36 cellular contexts compared by ENCODE assay signal in the genomic region with DNA sequence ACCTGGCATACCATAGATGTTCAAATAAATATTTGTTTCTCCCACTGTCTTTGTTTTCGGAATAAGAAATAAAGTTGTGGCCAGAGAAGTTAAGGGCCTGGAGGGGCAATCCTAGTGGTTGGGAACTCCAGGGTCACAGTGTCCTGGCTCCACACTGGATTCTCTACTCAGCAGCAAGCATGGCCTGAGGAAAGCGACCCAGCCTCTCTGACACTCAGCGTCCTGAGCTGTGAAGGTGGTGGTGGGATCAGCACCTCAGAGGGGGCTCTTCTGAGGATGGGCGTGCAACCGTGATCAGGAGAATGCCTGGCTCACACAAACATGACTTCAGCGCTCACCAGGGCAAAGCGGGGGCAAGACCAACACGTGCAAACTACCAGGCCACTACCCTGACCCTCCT.
"Had no signal": no experiment of that assay in that cellular context is flagged by ENCODE, and none has a peak within 500 bp of the region (broad histone marks: within the 10 kb centered on the region; RNA-seq: fewer than 3 reads in every experiment).

No MANE protein-coding gene starts in this region.

- H3K4me3 Mint-ChIP-seq: activated CD4-positive, alpha-beta memory T cell treated with anti-CD3 and anti-CD28 coated beads for 36 hours; activated CD4-positive, alpha-beta T cell treated with anti-CD3 and anti-CD28 coated beads for 36 hours; activated CD4-positive, alpha-beta T cell treated with anti-CD3 and anti-CD28 coated beads, Interleukin-2, amount 10 ng/mL, durations not matched to agents 24 days and 14 days; activated CD8-positive, alpha-beta memory T cell treated with anti-CD3 and anti-CD28 coated beads, Interleukin-2, amount 10 ng/mL, durations not matched to agents 7 days and 5 days; activated CD8-positive, alpha-beta T cell treated with anti-CD3 and anti-CD28 coated beads, Interleukin-2, amount 10 ng/mL, durations not matched to agents 7 days and 5 days; activated naive CD4-positive, alpha-beta T cell treated with anti-CD3 and anti-CD28 coated beads for 36 hours; activated naive CD4-positive, alpha-beta T cell treated with anti-CD3 and anti-CD28 coated beads, Interleukin-2, amount 50 U/mL, for 24 hours; activated naive CD8-positive, alpha-beta T cell treated with anti-CD3 and anti-CD28 coated beads for 36 hours; activated naive CD8-positive, alpha-beta T cell treated with anti-CD3 and anti-CD28 coated beads, Interleukin-2, amount 50 U/mL, for 24 hours; activated T-helper 1 cell treated with anti-CD3 and anti-CD28 coated beads, Interleukin-12 subunit alpha, Interleukin-12 subunit beta, Interleukin-2, Interleukin-4 antibody, amounts not matched to agents 30 ng/mL and 10 ng/mL and 1 ng/mL, durations not matched to agents 14 hours and 24 hours and 36 hours; T-helper 17 cell; T-helper 2 cell treated with Interferon-gamma antibody and Interleukin-4, amounts not matched to agents 5 μg/mL and 100 μg/mL, for 36 hours had no signal

- H3K27ac Mint-ChIP-seq: activated CD4-positive, alpha-beta memory T cell treated with anti-CD3 and anti-CD28 coated beads for 36 hours; activated CD4-positive, alpha-beta T cell treated with anti-CD3 and anti-CD28 coated beads for 36 hours; activated CD4-positive, alpha-beta T cell treated with anti-CD3 and anti-CD28 coated beads, Interleukin-2, amount 10 ng/mL, durations not matched to agents 24 days and 14 days; activated CD8-positive, alpha-beta memory T cell treated with anti-CD3 and anti-CD28 coated beads, Interleukin-2, amount 10 ng/mL, durations not matched to agents 7 days and 5 days; activated CD8-positive, alpha-beta T cell treated with anti-CD3 and anti-CD28 coated beads, Interleukin-2, amount 10 ng/mL, durations not matched to agents 7 days and 5 days; activated naive CD4-positive, alpha-beta T cell treated with anti-CD3 and anti-CD28 coated beads for 36 hours; activated naive CD4-positive, alpha-beta T cell treated with anti-CD3 and anti-CD28 coated beads, Interleukin-2, amount 50 U/mL, for 24 hours; activated naive CD8-positive, alpha-beta T cell treated with anti-CD3 and anti-CD28 coated beads for 36 hours; activated naive CD8-positive, alpha-beta T cell treated with anti-CD3 and anti-CD28 coated beads, Interleukin-2, amount 50 U/mL, for 24 hours; activated T-helper 1 cell treated with anti-CD3 and anti-CD28 coated beads, Interleukin-12 subunit alpha, Interleukin-12 subunit beta, Interleukin-2, Interleukin-4 antibody, amounts not matched to agents 30 ng/mL and 10 ng/mL and 1 ng/mL, durations not matched to agents 14 hours and 24 hours and 36 hours; activated T-helper 2 cell treated with anti-CD3 and anti-CD28 coated beads, Interferon-gamma antibody, Interleukin-2, Interleukin-4, amounts not matched to agents 10 μg/mL and 5 μg/mL and 100 μg/mL, durations not matched to agents 14 hours and 24 hours and 36 hours; T-helper 17 cell; T-helper 2 cell treated with Interferon-gamma antibody and Interleukin-4, amounts not matched to agents 5 μg/mL and 100 μg/mL, for 36 hours had no signal

- H3K27me3 ChIP-seq: adrenal gland, body of pancreas, esophagus squamous epithelium, gastroesophageal sphincter had no signal

- FAIRE-seq: colon, endometrium, endothelial cell of umbilical vein had no signal

- DNase-seq: activated CD4-positive, alpha-beta memory T cell treated with anti-CD3 and anti-CD28 coated beads for 36 hours; activated CD4-positive, alpha-beta T cell treated with anti-CD3 and anti-CD28 coated beads for 36 hours; activated CD4-positive, alpha-beta T cell treated with anti-CD3 and anti-CD28 coated beads, Interleukin-2, amount 10 ng/mL, durations not matched to agents 24 days and 14 days; activated CD4-positive, CD25-positive, alpha-beta regulatory T cell; activated CD4-positive, CD25-positive, alpha-beta regulatory T cell treated with anti-CD3 and anti-CD28 coated beads, Interleukin-2, amount 50 U/mL, for 72 hours; activated CD8-positive, alpha-beta memory T cell treated with anti-CD3 and anti-CD28 coated beads, Interleukin-2, amount 10 ng/mL, durations not matched to agents 7 days and 5 days; activated CD8-positive, alpha-beta memory T cell treated with anti-CD3 and anti-CD28 coated beads, Interleukin-2, amount 50 U/mL, for 4 hours; activated CD8-positive, alpha-beta T cell treated with anti-CD3 and anti-CD28 coated beads, Interleukin-2, amount 10 ng/mL, durations not matched to agents 7 days and 5 days; activated effector memory CD4-positive, alpha-beta T cell treated with anti-CD3 and anti-CD28 coated beads, Interleukin-2, amount 50 U/mL, for 16 hours; activated naive CD4-positive, alpha-beta T cell treated with anti-CD3 and anti-CD28 coated beads for 36 hours; activated naive CD8-positive, alpha-beta T cell treated with anti-CD3 and anti-CD28 coated beads for 36 hours; activated naive CD8-positive, alpha-beta T cell treated with anti-CD3 and anti-CD28 coated beads, Interleukin-2, amount 50 U/mL, for 24 hours; activated T-cell treated with anti-CD3 and anti-CD28 coated beads, Interleukin-2, amount 50 U/mL, for 1 hour; activated T-cell treated with anti-CD3 and anti-CD28 coated beads, Interleukin-2, amount 50 U/mL, for 48 hours; adrenal gland; aorta; body of pancreas; caudate nucleus; cortex of kidney; dermis blood vessel endothelial cell; effector CD8-positive, alpha-beta T cell; esophagus squamous epithelium; foreskin melanocyte; T-helper 1 cell; T-helper 17 cell; T1000; WERI-Rb-1 had no signal

- H3K4me3 ChIP-seq: adrenal gland, body of pancreas, esophagus squamous epithelium, gastroesophageal sphincter had no signal

- H3K4me1 ChIP-seq: body of pancreas had no signal

- ATAC-seq: activated CD4-positive, alpha-beta T cell treated with anti-CD3 and anti-CD28 coated beads for 36 hours; activated CD8-positive, alpha-beta memory T cell treated with anti-CD3 and anti-CD28 coated beads, Interleukin-2, amount 10 ng/mL, durations not matched to agents 7 days and 5 days; activated CD8-positive, alpha-beta T cell treated with anti-CD3 and anti-CD28 coated beads, Interleukin-2, amount 10 ng/mL, durations not matched to agents 7 days and 5 days; activated naive CD8-positive, alpha-beta T cell treated with anti-CD3 and anti-CD28 coated beads, Interleukin-2, amount 50 U/mL, for 24 hours; body of pancreas; gastroesophageal sphincter; T-helper 17 cell had no signal

- H3K27ac ChIP-seq: adrenal gland, body of pancreas, epithelial cell of prostate, esophagus squamous epithelium, gastroesophageal sphincter, WERI-Rb-1 had no signal

- H3K9me3 ChIP-seq: adrenal gland, body of pancreas, esophagus squamous epithelium, gastroesophageal sphincter had no signal

- H3K9me3 Mint-ChIP-seq: activated naive CD4-positive, alpha-beta T cell treated with anti-CD3 and anti-CD28 coated beads for 36 hours; activated naive CD4-positive, alpha-beta T cell treated with anti-CD3 and anti-CD28 coated beads, Interleukin-2, amount 50 U/mL, for 24 hours; activated naive CD8-positive, alpha-beta T cell treated with anti-CD3 and anti-CD28 coated beads for 36 hours; activated naive CD8-positive, alpha-beta T cell treated with anti-CD3 and anti-CD28 coated beads, Interleukin-2, amount 50 U/mL, for 24 hours had no signal

- H3K36me3 Mint-ChIP-seq: activated CD4-positive, alpha-beta memory T cell treated with anti-CD3 and anti-CD28 coated beads for 36 hours; activated CD8-positive, alpha-beta memory T cell treated with anti-CD3 and anti-CD28 coated beads, Interleukin-2, amount 10 ng/mL, durations not matched to agents 7 days and 5 days; activated naive CD4-positive, alpha-beta T cell treated with anti-CD3 and anti-CD28 coated beads, Interleukin-2, amount 50 U/mL, for 24 hours; activated naive CD8-positive, alpha-beta T cell treated with anti-CD3 and anti-CD28 coated beads for 36 hours had no signal

- H3K27me3 Mint-ChIP-seq: activated CD4-positive, alpha-beta memory T cell treated with anti-CD3 and anti-CD28 coated beads for 36 hours; activated CD4-positive, alpha-beta T cell treated with anti-CD3 and anti-CD28 coated beads for 36 hours; activated CD4-positive, alpha-beta T cell treated with anti-CD3 and anti-CD28 coated beads, Interleukin-2, amount 10 ng/mL, durations not matched to agents 24 days and 14 days; activated CD8-positive, alpha-beta memory T cell treated with anti-CD3 and anti-CD28 coated beads, Interleukin-2, amount 10 ng/mL, durations not matched to agents 7 days and 5 days; activated naive CD4-positive, alpha-beta T cell treated with anti-CD3 and anti-CD28 coated beads, Interleukin-2, amount 50 U/mL, for 24 hours; activated naive CD8-positive, alpha-beta T cell treated with anti-CD3 and anti-CD28 coated beads for 36 hours; activated naive CD8-positive, alpha-beta T cell treated with anti-CD3 and anti-CD28 coated beads, Interleukin-2, amount 50 U/mL, for 24 hours; T-helper 17 cell had no signal

- H3K36me3 ChIP-seq: adrenal gland, esophagus squamous epithelium, gastroesophageal sphincter, WERI-Rb-1 had no signal

- H3K4me1 Mint-ChIP-seq: activated CD4-positive, alpha-beta T cell treated with anti-CD3 and anti-CD28 coated beads for 36 hours; activated CD4-positive, alpha-beta T cell treated with anti-CD3 and anti-CD28 coated beads, Interleukin-2, amount 10 ng/mL, durations not matched to agents 24 days and 14 days; activated CD8-positive, alpha-beta memory T cell treated with anti-CD3 and anti-CD28 coated beads, Interleukin-2, amount 10 ng/mL, durations not matched to agents 7 days and 5 days; activated naive CD4-positive, alpha-beta T cell treated with anti-CD3 and anti-CD28 coated beads, Interleukin-2, amount 50 U/mL, for 24 hours; activated naive CD8-positive, alpha-beta T cell treated with anti-CD3 and anti-CD28 coated beads for 36 hours; T-helper 17 cell had no signal
